8 cellular contexts compared by ENCODE assay signal in genomic region chr2:119678021-119678656, GRCh38. TPM values are rescaled to one million over a fixed set of nuclear protein-coding genes. Genes with fewer than 3 reads are reported as not detected.
A peak's percentile ranks its signal among the peaks of the same experiment; 100 is the strongest.
DNase-seq lines count a peak whose midpoint lies in the region; ATAC-seq and TF ChIP-seq lines count a peak whose summit lies in the region.

No MANE protein-coding gene starts in this region.

- H3K27ac Mint-ChIP-seq in activated naive CD4-positive, alpha-beta T cell treated with anti-CD3 and anti-CD28 coated beads, Interleukin-2, amount 50 U/mL, for 24 hours: peak overlapping the region; percentile 87
- peak overlapping the region; percentile 64 to 86 for H3K27ac Mint-ChIP-seq in natural killer cell

- ATAC-seq in natural killer cell (no peak), GM21381 (IDR thresholded peaks at IDR 0.05; ENCODE audit: unreplicated experiment) (no peak), GM21526 (IDR thresholded peaks at IDR 0.05; ENCODE audit: low FRiP score, unreplicated experiment) (no peak), HG02973 (IDR thresholded peaks at IDR 0.05; ENCODE audit: unreplicated experiment) (no peak)

- peak; percentile 92 for DNase-seq in NCI-H510A treated with DMSO at 0.1 percent for 48 hours (lab: John Stamatoyannopoulos, UW)
- no peak for DNase-seq in natural killer cell
- no peak for DNase-seq in foreskin fibroblast

- H3K9me2 ChIP-seq in DOHH2 (replicated peaks; ENCODE audit: control insufficient read depth, low read length): no peaks in the 10 kb centered on the region

- H3K9me3 Mint-ChIP-seq in activated naive CD4-positive, alpha-beta T cell treated with anti-CD3 and anti-CD28 coated beads, Interleukin-2, amount 50 U/mL, for 24 hours: no peaks in the 10 kb centered on the region
- H3K9me3 Mint-ChIP-seq in natural killer cell: no peaks in the 10 kb centered on the region

- TF ChIP-seq CTCF in DOHH2 (IDR thresholded peaks at IDR 0.05; ENCODE audit: low read depth, low read length, poor library complexity, severe bottlenecking) (no peak), natural killer cell (IDR thresholded peaks at IDR 0.05) (no peak), foreskin fibroblast (IDR thresholded peaks at IDR 0.05; ENCODE audit: low read depth, low read length) (no peak)

- no peaks in the 10 kb centered on the region for H3K9me3 ChIP-seq in DOHH2 (ENCODE audit: control insufficient read depth, insufficient read depth, low read length)

- peaks cover 3% of the 10 kb centered on the region; the same call in 1 of the 2 replicates for H4K20me1 ChIP-seq in DOHH2 (ENCODE audit: control insufficient read depth, insufficient read depth, low read depth, low read length)

- H3K4me3 ChIP-seq in DOHH2 (ENCODE audit: low read length) (peak overlapping the region; percentile 87), foreskin fibroblast (ENCODE audit: low read depth in 1 of 2, low read length in 2 of 2) (no peak overlapping the region)

- peaks cover 28% of the 10 kb centered on the region for H3K79me2 ChIP-seq in DOHH2 (ENCODE audit: control insufficient read depth, low read length)

- H3K4me1 ChIP-seq in DOHH2 (ENCODE audit: control insufficient read depth, low read length): peaks cover 9% of the 10 kb centered on the region

- no peak overlapping the region for H3K27ac ChIP-seq in DOHH2 (ENCODE audit: low read depth, low read length)

- intact Hi-C loops in natural killer cell (cut with micrococcal nuclease): no loop called here

- no peaks in the 10 kb centered on the region for H3K27me3 Mint-ChIP-seq in activated naive CD4-positive, alpha-beta T cell treated with anti-CD3 and anti-CD28 coated beads, Interleukin-2, amount 50 U/mL, for 24 hours
- H3K27me3 Mint-ChIP-seq in natural killer cell (ENCODE audit: low read depth in 2 of 2): no peaks in the 10 kb centered on the region

- peaks cover 37% of the 10 kb centered on the region for H3K4me1 Mint-ChIP-seq in activated naive CD4-positive, alpha-beta T cell treated with anti-CD3 and anti-CD28 coated beads, Interleukin-2, amount 50 U/mL, for 24 hours
- H3K4me1 Mint-ChIP-seq in natural killer cell: peaks cover 20 to 31% of the 10 kb centered on the region in 2 donors

- H3K27me3 ChIP-seq in DOHH2 (ENCODE audit: control insufficient read depth, low read length): no peaks in the 10 kb centered on the region

- no peaks in the 10 kb centered on the region for H3K36me3 Mint-ChIP-seq in activated naive CD4-positive, alpha-beta T cell treated with anti-CD3 and anti-CD28 coated beads, Interleukin-2, amount 50 U/mL, for 24 hours
- no peaks in the 10 kb centered on the region for H3K36me3 Mint-ChIP-seq in natural killer cell

- H3K36me3 ChIP-seq in DOHH2 (ENCODE audit: control insufficient read depth, low read length): peaks cover 24% of the 10 kb centered on the region

- H3K4me2 ChIP-seq in DOHH2 (ENCODE audit: low read length): peak overlapping the region; percentile 80

- peak overlapping the region; percentile 89 for H3K4me3 Mint-ChIP-seq in activated naive CD4-positive, alpha-beta T cell treated with anti-CD3 and anti-CD28 coated beads, Interleukin-2, amount 50 U/mL, for 24 hours
- peak overlapping the region; percentile 95 for H3K4me3 Mint-ChIP-seq in natural killer cell

- no peaks in the 10 kb centered on the region for H3F3A ChIP-seq in DOHH2 (ENCODE audit: control insufficient read depth, insufficient read depth)

RNA-seq across cellular contexts. Expression of gene TMEM177, which starts 0.9 kb away (rescaled TPM):
- 1 to 10 TPM; 1.2 to 2.8 (median 2.6) TPM for total RNA-seq in natural killer cell
